Comparison of ENCODE assay signal across 1 cellular context in the genomic region with DNA sequence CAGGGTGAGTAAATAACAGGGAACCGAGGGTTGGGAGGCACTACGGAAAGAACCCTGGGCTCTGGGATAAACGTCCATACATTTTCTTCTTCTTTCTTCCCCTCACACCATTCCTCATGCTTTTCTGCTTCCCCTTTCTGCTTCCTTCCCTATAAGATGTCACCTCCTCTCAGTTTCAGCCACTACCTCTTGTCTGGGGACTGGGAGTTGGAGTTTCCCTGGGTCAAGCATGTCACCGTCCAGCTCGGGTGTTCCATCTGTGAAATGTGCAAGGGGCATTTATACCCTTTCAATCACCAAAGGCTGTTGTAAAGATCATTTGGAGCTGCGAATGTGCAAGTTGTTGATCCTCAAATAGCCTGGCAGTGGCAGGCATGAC.
TF ChIP-seq lines count a peak whose summit lies in the region.

No MANE protein-coding gene starts in this region.

TF ChIP-seq in GM23338, 12 proteins besides CTCF, POLR2A, EP300 and RAD21:
- TF ChIP-seq EZH2 (IDR thresholded peaks at IDR 0.05; ENCODE audit: low read depth, unreplicated experiment) (no peak), STAT1 (IDR thresholded peaks at IDR 0.05; ENCODE audit: unreplicated experiment) (no peak), NANOG (IDR thresholded peaks at IDR 0.05; ENCODE audit: borderline replicate concordance) (no peak), CREB1 (CRISPR knock-in tag; IDR thresholded peaks at IDR 0.05; ENCODE audit: low read depth) (no peak), ZNF114 (CRISPR knock-in tag; IDR thresholded peaks at IDR 0.05) (no peak), JUNB (IDR thresholded peaks at IDR 0.05; ENCODE audit: unreplicated experiment) (no peak), ZNF331 (CRISPR knock-in tag; IDR thresholded peaks at IDR 0.05; ENCODE audit: low read depth) (no peak)
- TF ChIP-seq, protein P1, sequence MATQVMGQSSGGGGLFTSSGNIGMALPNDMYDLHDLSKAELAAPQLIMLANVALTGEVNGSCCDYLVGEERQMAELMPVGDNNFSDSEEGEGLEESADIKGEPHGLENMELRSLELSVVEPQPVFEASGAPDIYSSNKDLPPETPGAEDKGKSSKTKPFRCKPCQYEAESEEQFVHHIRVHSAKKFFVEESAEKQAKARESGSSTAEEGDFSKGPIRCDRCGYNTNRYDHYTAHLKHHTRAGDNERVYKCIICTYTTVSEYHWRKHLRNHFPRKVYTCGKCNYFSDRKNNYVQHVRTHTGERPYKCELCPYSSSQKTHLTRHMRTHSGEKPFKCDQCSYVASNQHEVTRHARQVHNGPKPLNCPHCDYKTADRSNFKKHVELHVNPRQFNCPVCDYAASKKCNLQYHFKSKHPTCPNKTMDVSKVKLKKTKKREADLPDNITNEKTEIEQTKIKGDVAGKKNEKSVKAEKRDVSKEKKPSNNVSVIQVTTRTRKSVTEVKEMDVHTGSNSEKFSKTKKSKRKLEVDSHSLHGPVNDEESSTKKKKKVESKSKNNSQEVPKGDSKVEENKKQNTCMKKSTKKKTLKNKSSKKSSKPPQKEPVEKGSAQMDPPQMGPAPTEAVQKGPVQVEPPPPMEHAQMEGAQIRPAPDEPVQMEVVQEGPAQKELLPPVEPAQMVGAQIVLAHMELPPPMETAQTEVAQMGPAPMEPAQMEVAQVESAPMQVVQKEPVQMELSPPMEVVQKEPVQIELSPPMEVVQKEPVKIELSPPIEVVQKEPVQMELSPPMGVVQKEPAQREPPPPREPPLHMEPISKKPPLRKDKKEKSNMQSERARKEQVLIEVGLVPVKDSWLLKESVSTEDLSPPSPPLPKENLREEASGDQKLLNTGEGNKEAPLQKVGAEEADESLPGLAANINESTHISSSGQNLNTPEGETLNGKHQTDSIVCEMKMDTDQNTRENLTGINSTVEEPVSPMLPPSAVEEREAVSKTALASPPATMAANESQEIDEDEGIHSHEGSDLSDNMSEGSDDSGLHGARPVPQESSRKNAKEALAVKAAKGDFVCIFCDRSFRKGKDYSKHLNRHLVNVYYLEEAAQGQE (IDR thresholded peaks at IDR 0.05; ENCODE audit: unreplicated experiment), result no peak
